Comparison of ENCODE assay signal across 16 cellular contexts in the genomic region with DNA sequence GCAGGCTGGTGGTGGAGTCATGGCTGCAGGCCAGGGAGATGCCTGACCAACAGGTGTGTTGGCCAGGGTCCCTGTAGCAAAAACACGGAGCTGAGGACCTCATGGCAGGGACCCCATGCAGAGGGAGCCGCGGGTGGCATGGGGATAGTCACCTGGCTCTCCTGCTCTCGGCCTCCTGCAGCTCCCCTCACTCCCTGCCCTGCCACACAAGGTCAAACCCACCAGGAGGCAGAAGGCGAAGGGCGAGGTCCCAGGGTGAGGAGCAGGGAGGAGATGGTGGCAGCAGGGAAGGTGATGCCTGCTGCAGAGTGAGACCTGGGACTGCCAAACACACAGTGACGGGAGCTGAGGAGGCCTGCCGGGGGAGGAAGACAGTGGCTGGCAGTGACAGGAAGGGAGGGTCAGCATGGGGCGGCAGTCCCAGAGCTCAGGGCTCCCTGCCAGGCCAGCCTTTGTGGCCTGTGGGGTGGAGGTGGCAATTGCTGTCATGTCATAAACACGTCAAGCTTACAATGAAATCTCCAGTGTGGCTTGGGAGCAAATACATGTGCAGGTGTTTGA.
DNase-seq lines count a peak whose midpoint lies in the region; ATAC-seq, FAIRE-seq and TF ChIP-seq lines count a peak whose summit lies in the region.
"Had no signal": no experiment of that assay in that cellular context is flagged by ENCODE, and none has a peak within 500 bp of the region (broad histone marks: within the 10 kb centered on the region; RNA-seq: fewer than 3 reads in every experiment).

No MANE protein-coding gene starts in this region.

- peak; percentile 69 for DNase-seq in NCI-H146 treated with DMSO at 0.1 percent for 48 hours (lab: John Stamatoyannopoulos, UW; ENCODE audit: unreplicated experiment)
- no peak for DNase-seq in astrocyte (ENCODE audit: low read depth)
- peak; percentile 62 for DNase-seq in osteocyte (ENCODE audit: extremely low spot score, unreplicated experiment)
- no peak for DNase-seq in SKM-1 treated with dmso at 0.1 percent for 144 hours (lab: John Stamatoyannopoulos, UW; ENCODE audit: unreplicated experiment)
- no peak for DNase-seq in medulla oblongata (ENCODE audit: extremely low spot score)
- DNase-seq: activated CD4-positive, alpha-beta T cell treated with anti-CD3 and anti-CD28 coated beads, Interleukin-2, amount 50 U/mL, for 4 hours; aorta; esophagus squamous epithelium; HCEC 1CT; Karpas-422; stimulated activated naive CD4-positive, alpha-beta T cell treated with Interleukin-2 at 50 U/mL for 16 hours; T1000 had no signal

- no peaks in the 10 kb centered on the region for H3K36me3 ChIP-seq in HEK293 (ENCODE audit: control insufficient read depth in 2 of 2, insufficient read depth in 1 of 2, low read length in 2 of 2)
- no peaks in the 10 kb centered on the region for H3K36me3 ChIP-seq in astrocyte (ENCODE audit: insufficient read depth, low read length)
- H3K36me3 ChIP-seq: esophagus squamous epithelium had no signal

- POLR2A ChIA-PET in HEK293 (lab: Yijun Ruan, JAX): no interaction called here

- no peaks in the 10 kb centered on the region for H4K20me1 ChIP-seq in astrocyte (ENCODE audit: insufficient read depth, low read length)

- no peak for ATAC-seq in GM18517 (IDR thresholded peaks at IDR 0.05; ENCODE audit: unreplicated experiment)

- CTCF ChIA-PET in HEK293 (lab: Yijun Ruan, JAX): no interaction called here

- H3K9me3 Mint-ChIP-seq in astrocyte (ENCODE audit: unreplicated experiment): peaks cover 3% of the 10 kb centered on the region
- H3K9me3 Mint-ChIP-seq in osteocyte (ENCODE audit: unreplicated experiment): no peaks in the 10 kb centered on the region

- H3K4me3 Mint-ChIP-seq in astrocyte (ENCODE audit: unreplicated experiment): peak overlapping the region; percentile 60
- H3K4me3 Mint-ChIP-seq in osteocyte (ENCODE audit: unreplicated experiment): no peak overlapping the region

- H3K4me2 ChIP-seq in astrocyte (ENCODE audit: low read length): no peak overlapping the region

- H3K4me3 ChIP-seq in HEK293 (ENCODE audit: low read depth, low read length): no peak overlapping the region
- H3K4me3 ChIP-seq in astrocyte (ENCODE audit: insufficient read depth, low read depth, low read length): no peak overlapping the region
- H3K4me3 ChIP-seq: esophagus squamous epithelium had no signal

- TF ChIP-seq CTCF in HEK293 (tag by site-specific recombination; IDR thresholded peaks at IDR 0.05): no peak
- TF ChIP-seq CTCF in astrocyte (IDR thresholded peaks at IDR 0.05; ENCODE audit: insufficient read depth, low read depth, low read length): no peak
- TF ChIP-seq CTCF in osteocyte (IDR thresholded peaks at IDR 0.05): no peak

- H3K9ac ChIP-seq in astrocyte (ENCODE audit: low read length): no peak overlapping the region
- H3K9ac ChIP-seq: parathyroid adenoma had no signal

- no peak overlapping the region for H3K27ac ChIP-seq in HEK293 (ENCODE audit: extremely low read depth, low read depth, low read length)
- H3K27ac ChIP-seq in astrocyte (ENCODE audit: low read depth, low read length): no peak overlapping the region
- H3K27ac ChIP-seq: esophagus squamous epithelium, parathyroid adenoma had no signal

- H3K4me1 ChIP-seq in HEK293 (ENCODE audit: control insufficient read depth, insufficient read depth, low read length) (no peaks in the 10 kb centered on the region), astrocyte (ENCODE audit: insufficient read depth, low read length) (peaks cover 24% of the 10 kb centered on the region)
- H3K4me1 ChIP-seq: parathyroid adenoma had no signal

- H3K27ac Mint-ChIP-seq in astrocyte (ENCODE audit: unreplicated experiment) (no peak overlapping the region), osteocyte (ENCODE audit: unreplicated experiment) (no peak overlapping the region)

- H3K36me3 Mint-ChIP-seq in astrocyte (ENCODE audit: low read depth, unreplicated experiment) (peaks cover 2% of the 10 kb centered on the region), osteocyte (ENCODE audit: unreplicated experiment) (no peaks in the 10 kb centered on the region)
- H3K36me3 Mint-ChIP-seq: CD14-positive monocyte had no signal

- H3K79me2 ChIP-seq in astrocyte (ENCODE audit: insufficient read depth, low read length): peaks cover 2% of the 10 kb centered on the region
- H3K79me2 ChIP-seq: parathyroid adenoma had no signal

- FAIRE-seq in astrocyte (lab: Jason Lieb, UNC): no peak

- no peaks in the 10 kb centered on the region for H3K27me3 ChIP-seq in astrocyte (ENCODE audit: insufficient read depth, low read length)

- no peaks in the 10 kb centered on the region for H3K27me3 Mint-ChIP-seq in astrocyte (ENCODE audit: low read depth, unreplicated experiment)
- H3K27me3 Mint-ChIP-seq in osteocyte (ENCODE audit: unreplicated experiment): no peaks in the 10 kb centered on the region

- peaks cover 10% of the 10 kb centered on the region for H3K4me1 Mint-ChIP-seq in astrocyte (ENCODE audit: low read depth, unreplicated experiment)
- peaks cover 24% of the 10 kb centered on the region for H3K4me1 Mint-ChIP-seq in osteocyte (ENCODE audit: unreplicated experiment)
- H3K4me1 Mint-ChIP-seq: CD14-positive monocyte had no signal

- no peaks in the 10 kb centered on the region for H3K9me3 ChIP-seq in HEK293 (ENCODE audit: control insufficient read depth, insufficient read depth, low read depth, low read length)
- no peaks in the 10 kb centered on the region for H3K9me3 ChIP-seq in astrocyte (ENCODE audit: insufficient read depth, low read depth, low read length)
- H3K9me3 ChIP-seq: esophagus squamous epithelium had no signal

- no peak overlapping the region for H2AFZ ChIP-seq in astrocyte (ENCODE audit: low read depth, low read length)
- H2AFZ ChIP-seq: parathyroid adenoma had no signal

TF ChIP-seq in HEK293, 187 proteins besides CTCF, POLR2A, EP300 and RAD21:
- TF ChIP-seq ZNF555 (tag by site-specific recombination; conservative IDR thresholded peaks at IDR 0.05): no peak
- TF ChIP-seq ZIC2 (tag by site-specific recombination; IDR thresholded peaks at IDR 0.05): peak; percentile 98
- TF ChIP-seq, protein P1, sequence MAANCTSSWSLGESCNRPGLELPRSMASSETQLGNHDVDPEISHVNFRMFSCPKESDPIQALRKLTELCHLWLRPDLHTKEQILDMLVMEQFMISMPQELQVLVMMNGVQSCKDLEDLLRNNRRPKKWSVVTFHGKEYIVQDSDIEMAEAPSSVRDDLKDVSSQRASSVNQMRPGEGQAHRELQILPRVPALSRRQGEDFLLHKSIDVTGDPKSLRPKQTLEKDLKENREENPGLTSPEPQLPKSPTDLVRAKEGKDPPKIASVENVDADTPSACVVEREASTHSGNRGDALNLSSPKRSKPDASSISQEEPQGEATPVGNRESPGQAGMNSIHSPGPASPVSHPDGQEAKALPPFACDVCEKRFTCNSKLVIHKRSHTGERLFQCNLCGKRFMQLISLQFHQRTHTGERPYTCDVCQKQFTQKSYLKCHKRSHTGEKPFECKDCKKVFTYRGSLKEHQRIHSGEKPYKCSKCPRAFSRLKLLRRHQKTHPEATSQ (tag by site-specific recombination; IDR thresholded peaks at IDR 0.05): no peak
- TF ChIP-seq ZNF501 (tag by site-specific recombination; IDR thresholded peaks at IDR 0.05): no peak
- peak; percentile 96 for TF ChIP-seq GLIS1 (tag by site-specific recombination; IDR thresholded peaks at IDR 0.05)
- TF ChIP-seq SCRT2 (tag by site-specific recombination; IDR thresholded peaks at IDR 0.05): peak; percentile 64; the same call in 1 of the 2 replicates

Comparison
In these comparisons a context has a peak if more than half of its experiments do, and no peak if none do; other contexts are left out.
1. DNase-seq: peak in NCI-H146 treated with DMSO at 0.1 percent for 48 hours (single experiment) and osteocyte (single experiment); none in astrocyte (single experiment), SKM-1 treated with dmso at 0.1 percent for 144 hours (single experiment) and medulla oblongata (single experiment).